13 cellular contexts compared by ENCODE assay signal in the genomic region with DNA sequence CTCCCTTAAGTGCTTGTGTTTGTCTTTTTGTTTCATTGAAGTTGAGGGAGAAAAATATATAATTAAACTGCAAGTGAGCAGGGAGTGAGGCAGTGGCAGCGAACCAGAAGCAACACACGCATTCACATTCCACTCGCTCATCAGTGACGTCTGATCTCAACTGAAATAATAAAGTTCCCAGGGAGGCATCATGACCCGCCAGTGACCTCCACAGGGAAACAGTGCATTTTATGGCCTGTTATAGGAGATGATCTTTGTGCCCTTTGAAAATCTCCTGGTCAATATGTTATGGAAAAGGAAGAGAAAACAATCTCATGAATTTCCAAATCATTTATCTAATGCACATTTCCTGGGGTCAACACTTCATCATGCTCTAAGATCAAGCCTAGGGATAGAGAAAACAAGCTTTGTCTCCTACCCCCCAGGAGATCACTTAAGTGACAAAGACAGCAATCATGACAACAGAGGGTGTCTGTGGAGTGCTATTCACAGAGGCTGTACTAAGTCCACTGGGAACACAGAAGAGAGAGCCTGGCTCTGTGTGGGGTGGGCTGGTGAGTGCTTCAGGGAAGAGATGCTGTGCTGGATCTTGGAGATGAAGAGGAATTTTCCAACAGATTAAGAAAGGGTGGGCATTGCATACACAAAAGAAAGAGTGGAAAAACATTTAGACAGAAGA.
DNase-seq lines count a peak whose midpoint lies in the region; ATAC-seq, FAIRE-seq and TF ChIP-seq lines count a peak whose summit lies in the region.
"Had no signal": no experiment of that assay in that cellular context is flagged by ENCODE, and none has a peak within 500 bp of the region (broad histone marks: within the 10 kb centered on the region; RNA-seq: fewer than 3 reads in every experiment).

No MANE protein-coding gene starts in this region.

- H3K36me3 ChIP-seq in astrocyte (ENCODE audit: insufficient read depth, low read length) = no peaks in the 10 kb centered on the region
- H3K36me3 ChIP-seq in upper lobe of right lung = no peaks in the 10 kb centered on the region
- H3K36me3 ChIP-seq: tibial nerve had no signal

- H2BK20ac ChIP-seq in H9 (ENCODE audit: low read depth, low read length, poor library complexity, severe bottlenecking) = no peak overlapping the region

- TF ChIP-seq CTCF in H9 (conservative IDR thresholded peaks at IDR 0.05) = no peak
- TF ChIP-seq CTCF in astrocyte (IDR thresholded peaks at IDR 0.05; ENCODE audit: insufficient read depth, low read depth, low read length) = no peak
- TF ChIP-seq CTCF in retinal pigment epithelial cell (conservative IDR thresholded peaks at IDR 0.05; ENCODE audit: low read depth, low read length) = no peak
- TF ChIP-seq CTCF in upper lobe of right lung (IDR thresholded peaks at IDR 0.05) = no peak

- H2BK12ac ChIP-seq in H9 (ENCODE audit: insufficient read length, low read depth, low read length) = no peak overlapping the region

- H3K9me3 Mint-ChIP-seq in H9 (peaks cover 8 to 10% of the 10 kb centered on the region in 2 experiments), astrocyte (ENCODE audit: unreplicated experiment) (peaks cover 17% of the 10 kb centered on the region)
- H3K9me3 Mint-ChIP-seq in activated CD4-positive, alpha-beta memory T cell treated with anti-CD3 and anti-CD28 coated beads for 36 hours = peaks cover 2% of the 10 kb centered on the region
- H3K9me3 Mint-ChIP-seq in naive thymus-derived CD8-positive, alpha-beta T cell = peaks cover 0 to 38% (median 10%) of the 10 kb centered on the region in 9 donors
- H3K9me3 Mint-ChIP-seq: HFFc6 had no signal

- WGBS in H9 (ENCODE audit: extremely low coverage, insufficient read length, low lambda C conversion rate) = no CpG with 5 or more reads among the region's 5 CpGs

- H3K23ac ChIP-seq in H9 (ENCODE audit: insufficient read length, low read depth, low read length) = no peak overlapping the region

- H3K18ac ChIP-seq in H9 (ENCODE audit: insufficient read length, low read depth, low read length) = no peak overlapping the region

- ATAC-seq in upper lobe of right lung = no peak
- ATAC-seq in naive thymus-derived CD8-positive, alpha-beta T cell = no peak
- no peak for ATAC-seq in GM21528 (IDR thresholded peaks at IDR 0.05; ENCODE audit: low FRiP score, unreplicated experiment)

- no peak overlapping the region for H3K14ac ChIP-seq in H9 (ENCODE audit: insufficient read depth, low read length)

- H3K4me1 ChIP-seq in H9 (ENCODE audit: insufficient read depth, low read length) (peaks cover 11% of the 10 kb centered on the region), astrocyte (ENCODE audit: insufficient read depth, low read length) (peaks cover 11% of the 10 kb centered on the region), upper lobe of right lung (no peaks in the 10 kb centered on the region)
- H3K4me1 ChIP-seq: tibial nerve had no signal

- H3T11ph ChIP-seq in H9 (ENCODE audit: low read length) = no peak overlapping the region

- no peak overlapping the region for H2BK120ac ChIP-seq in H9 (ENCODE audit: low read depth, low read length, poor library complexity, severe bottlenecking)

- no peak overlapping the region for H4K8ac ChIP-seq in H9 (replicated peaks; ENCODE audit: insufficient read length, low read depth, low read length)

- H2BK5ac ChIP-seq in H9 (ENCODE audit: insufficient read length, low read length) = no peak overlapping the region

- H3K4ac ChIP-seq in H9 (ENCODE audit: low read depth, low read length) = no peak overlapping the region

- intact Hi-C loops in activated CD4-positive, alpha-beta memory T cell treated with anti-CD3 and anti-CD28 coated beads for 36 hours (cut with micrococcal nuclease) = no loop called here
- intact Hi-C loops in upper lobe of right lung (cut with DNase I) = no loop called here

- CTCF ChIA-PET in activated CD4-positive, alpha-beta memory T cell treated with anti-CD3 and anti-CD28 coated beads for 36 hours (lab: Charles Lee) = no interaction called here

- H3K27me3 Mint-ChIP-seq in H9 (ENCODE audit: low read depth) (peaks cover 73% of the 10 kb centered on the region), astrocyte (ENCODE audit: low read depth, unreplicated experiment) (no peaks in the 10 kb centered on the region)
- H3K27me3 Mint-ChIP-seq in activated CD4-positive, alpha-beta memory T cell treated with anti-CD3 and anti-CD28 coated beads for 36 hours = no peaks in the 10 kb centered on the region
- H3K27me3 Mint-ChIP-seq in naive thymus-derived CD8-positive, alpha-beta T cell = no peaks in the 10 kb centered on the region

- H3K4me3 Mint-ChIP-seq in H9 (no peak overlapping the region), astrocyte (ENCODE audit: unreplicated experiment) (no peak overlapping the region)
- no peak overlapping the region for H3K4me3 Mint-ChIP-seq in activated CD4-positive, alpha-beta memory T cell treated with anti-CD3 and anti-CD28 coated beads for 36 hours
- no peak overlapping the region for H3K4me3 Mint-ChIP-seq in naive thymus-derived CD8-positive, alpha-beta T cell
- H3K4me3 Mint-ChIP-seq: CD8-positive, alpha-beta memory T cell; HFFc6 had no signal

- H3K79me2 ChIP-seq in H9 (ENCODE audit: insufficient read depth, low read length) (no peaks in the 10 kb centered on the region), astrocyte (ENCODE audit: insufficient read depth, low read length) (no peaks in the 10 kb centered on the region)

- H3K4me2 ChIP-seq in H9 (ENCODE audit: insufficient read depth, insufficient read length, low read length) = no peak overlapping the region
- H3K4me2 ChIP-seq in astrocyte (ENCODE audit: low read length) = no peak overlapping the region

- H3K27ac ChIP-seq in H9 (ENCODE audit: insufficient read length, low read depth, low read length) (no peak overlapping the region), astrocyte (ENCODE audit: low read depth, low read length) (peak overlapping the region; percentile 75), upper lobe of right lung (no peak overlapping the region)

- H2AFZ ChIP-seq in H9 (ENCODE audit: low read length) (no peak overlapping the region), astrocyte (ENCODE audit: low read depth, low read length) (no peak overlapping the region)

- POLR2A ChIA-PET in activated CD4-positive, alpha-beta memory T cell treated with anti-CD3 and anti-CD28 coated beads for 36 hours (lab: Charles Lee) = no interaction called here
- POLR2A ChIA-PET in naive thymus-derived CD8-positive, alpha-beta T cell (lab: Charles Lee) = no interaction called here

- peak; percentile 46 for DNase-seq in H9
- peak; percentile 89 for DNase-seq in astrocyte (ENCODE audit: low read depth)
- peak; percentile 57 for DNase-seq in iPS DF 19.7 (ENCODE audit: low read depth, low spot score)
- peak; percentile 84 for DNase-seq in retinal pigment epithelial cell (ENCODE audit: low read depth)
- no peak for DNase-seq in activated CD4-positive, alpha-beta memory T cell treated with anti-CD3 and anti-CD28 coated beads for 36 hours
- DNase-seq in upper lobe of right lung = no peak
- no peak for DNase-seq in naive thymus-derived CD8-positive, alpha-beta T cell
- DNase-seq: CD8-positive, alpha-beta memory T cell; HFFc6; NCI-H446; SHP77 had no signal

- H3K9ac ChIP-seq in H9 (ENCODE audit: extremely low read depth, insufficient read length, low read length) (no peak overlapping the region), astrocyte (ENCODE audit: low read length) (peak overlapping the region; percentile 54)

- H4K20me1 ChIP-seq in H9 (ENCODE audit: control insufficient read depth, insufficient read depth, insufficient read length) = no peaks in the 10 kb centered on the region
- H4K20me1 ChIP-seq in astrocyte (ENCODE audit: insufficient read depth, low read length) = no peaks in the 10 kb centered on the region

- H3K27ac Mint-ChIP-seq in H9 (peak overlapping the region in 1 of 3 experiments; percentile 14; a peak in 2 of 7 replicates), astrocyte (ENCODE audit: unreplicated experiment) (no peak overlapping the region)
- H3K27ac Mint-ChIP-seq in activated CD4-positive, alpha-beta memory T cell treated with anti-CD3 and anti-CD28 coated beads for 36 hours = no peak overlapping the region
- no peak overlapping the region for H3K27ac Mint-ChIP-seq in naive thymus-derived CD8-positive, alpha-beta T cell
- H3K27ac Mint-ChIP-seq: CD8-positive, alpha-beta memory T cell; HFFc6 had no signal

- H2AK5ac ChIP-seq in H9 (ENCODE audit: insufficient read length, low read length) = no peak overlapping the region

- no peak overlapping the region for H3K56ac ChIP-seq in H9 (ENCODE audit: insufficient read length, low read depth, low read length)

- no peak overlapping the region for H4K5ac ChIP-seq in H9 (ENCODE audit: insufficient read length, low read depth, low read length)

- H3K4me3 ChIP-seq in astrocyte (ENCODE audit: insufficient read depth, low read depth, low read length) = no peak overlapping the region
- no peak overlapping the region for H3K4me3 ChIP-seq in retinal pigment epithelial cell (ENCODE audit: low read length)
- no peak overlapping the region for H3K4me3 ChIP-seq in upper lobe of right lung
- H3K4me3 ChIP-seq: tibial nerve had no signal

- H3K36me3 Mint-ChIP-seq in H9 (ENCODE audit: insufficient read depth in 1 of 3, low read depth in 3 of 3) (peaks cover 3 to 9% (median 9%) of the 10 kb centered on the region in 3 experiments; a peak in 6 of 7 replicates), astrocyte (ENCODE audit: low read depth, unreplicated experiment) (no peaks in the 10 kb centered on the region)
- no peaks in the 10 kb centered on the region for H3K36me3 Mint-ChIP-seq in activated CD4-positive, alpha-beta memory T cell treated with anti-CD3 and anti-CD28 coated beads for 36 hours
- no peaks in the 10 kb centered on the region for H3K36me3 Mint-ChIP-seq in naive thymus-derived CD8-positive, alpha-beta T cell
- H3K36me3 Mint-ChIP-seq: CD8-positive, alpha-beta memory T cell had no signal

- no peak for FAIRE-seq in astrocyte (lab: Jason Lieb, UNC)

- no peaks in the 10 kb centered on the region for H3K79me1 ChIP-seq in H9 (ENCODE audit: insufficient read depth, low read depth, low read length, poor library complexity, severe bottlenecking)

- H3K4me1 Mint-ChIP-seq in H9 (peaks cover 28 to 34% of the 10 kb centered on the region in 2 experiments), astrocyte (ENCODE audit: low read depth, unreplicated experiment) (no peaks in the 10 kb centered on the region)
- no peaks in the 10 kb centered on the region for H3K4me1 Mint-ChIP-seq in activated CD4-positive, alpha-beta memory T cell treated with anti-CD3 and anti-CD28 coated beads for 36 hours (ENCODE audit: low read depth)
- H3K4me1 Mint-ChIP-seq in naive thymus-derived CD8-positive, alpha-beta T cell = no peaks in the 10 kb centered on the region
- H3K4me1 Mint-ChIP-seq: CD8-positive, alpha-beta memory T cell had no signal

- H2BK15ac ChIP-seq in H9 (ENCODE audit: low read depth, low read length) = no peak overlapping the region

- H3K27me3 ChIP-seq in H9 (ENCODE audit: insufficient read depth, low read length) (peaks cover 31% of the 10 kb centered on the region), astrocyte (ENCODE audit: insufficient read depth, low read length) (no peaks in the 10 kb centered on the region), upper lobe of right lung (no peaks in the 10 kb centered on the region)
- H3K27me3 ChIP-seq: tibial nerve had no signal

- H3K9me3 ChIP-seq in H9 (ENCODE audit: control insufficient read depth, low read depth, low read length) (no peaks in the 10 kb centered on the region), astrocyte (ENCODE audit: insufficient read depth, low read depth, low read length) (peaks cover 6% of the 10 kb centered on the region), upper lobe of right lung (no peaks in the 10 kb centered on the region)

- no peak overlapping the region for H4K91ac ChIP-seq in H9 (ENCODE audit: insufficient read length, low read depth, low read length)

- H3K23me2 ChIP-seq in H9 (ENCODE audit: insufficient read length, low read depth, low read length, poor library complexity, severe bottlenecking) = no peaks in the 10 kb centered on the region

Comparison
In these comparisons a context has a peak if more than half of its experiments do, and no peak if none do; other contexts are left out.
1. DNase-seq: peak in H9 (single experiment), astrocyte (single experiment), iPS DF 19.7 (single experiment) and retinal pigment epithelial cell (single experiment); none in activated CD4-positive, alpha-beta memory T cell treated with anti-CD3 and anti-CD28 coated beads for 36 hours (single experiment), upper lobe of right lung (single experiment) and naive thymus-derived CD8-positive, alpha-beta T cell (0 of 10).